Comparison of ENCODE assay signal across 17 cellular contexts in genomic region chr17:50519141-50519834, GRCh38. TPM values are rescaled to one million over a fixed set of nuclear protein-coding genes. Genes with fewer than 3 reads are reported as not detected.
DNase-seq lines count a peak whose midpoint lies in the region; ATAC-seq and TF ChIP-seq lines count a peak whose summit lies in the region.
"Had no signal": no experiment of that assay in that cellular context is flagged by ENCODE, and none has a peak within 500 bp of the region (broad histone marks: within the 10 kb centered on the region; RNA-seq: fewer than 3 reads in every experiment).

No MANE protein-coding gene starts in this region.

- H3K27me3 ChIP-seq in PC-3 (ENCODE audit: low read length): no peaks in the 10 kb centered on the region
- H3K27me3 ChIP-seq: Peyer's patch had no signal

- peak; percentile 45 for ATAC-seq in PC-3
- no peak for ATAC-seq in activated CD8-positive, alpha-beta memory T cell treated with anti-CD3 and anti-CD28 coated beads, Interleukin-2, amount 10 ng/mL, durations not matched to agents 7 days and 5 days
- ATAC-seq in GM18909 (IDR thresholded peaks at IDR 0.05; ENCODE audit: poor library complexity, unreplicated experiment): no peak
- no peak for ATAC-seq in GM21390 (IDR thresholded peaks at IDR 0.05; ENCODE audit: unreplicated experiment)

- peaks cover 3% of the 10 kb centered on the region for H3K27me3 Mint-ChIP-seq in nephron (ENCODE audit: low read depth)
- H3K27me3 Mint-ChIP-seq in activated CD8-positive, alpha-beta memory T cell treated with anti-CD3 and anti-CD28 coated beads, Interleukin-2, amount 10 ng/mL, durations not matched to agents 7 days and 5 days: no peaks in the 10 kb centered on the region
- H3K27me3 Mint-ChIP-seq: IgD-negative memory B cell had no signal

- intact Hi-C loops in PC-3 (cut with micrococcal nuclease): no loop called here

- no peak for TF ChIP-seq CTCF in PC-3 (conservative IDR thresholded peaks at IDR 0.05; ENCODE audit: low read depth, low read length)
- no peak for TF ChIP-seq CTCF in nephron (IDR thresholded peaks at IDR 0.05; ENCODE audit: unreplicated experiment in 3 of 3)

- no peak overlapping the region for H3K4me3 Mint-ChIP-seq in nephron
- no peak overlapping the region for H3K4me3 Mint-ChIP-seq in activated CD8-positive, alpha-beta memory T cell treated with anti-CD3 and anti-CD28 coated beads, Interleukin-2, amount 10 ng/mL, durations not matched to agents 7 days and 5 days

- DNase-seq in ELR (ENCODE audit: low read depth) (peak; percentile 68), PC-3 (peak; percentile 65), dermis blood vessel endothelial cell (peak; percentile 50), KG1 (lab: John Stamatoyannopoulos, UW) (no peak)
- DNase-seq in activated CD8-positive, alpha-beta memory T cell treated with anti-CD3 and anti-CD28 coated beads, Interleukin-2, amount 10 ng/mL, durations not matched to agents 7 days and 5 days: no peak
- DNase-seq: DMS153, NCI-H1048, NCI-H1694, NCI-H2107, NCI-H82, Peyer's patch, SIG-M5 had no signal

- H3K4me1 Mint-ChIP-seq in nephron: peaks cover 30% of the 10 kb centered on the region
- H3K4me1 Mint-ChIP-seq in activated CD8-positive, alpha-beta memory T cell treated with anti-CD3 and anti-CD28 coated beads, Interleukin-2, amount 10 ng/mL, durations not matched to agents 7 days and 5 days: peaks cover 2% of the 10 kb centered on the region

- H4K20me1 ChIP-seq in PC-3 (ENCODE audit: low read length): no peaks in the 10 kb centered on the region

- H3K9me3 ChIP-seq in PC-3 (ENCODE audit: low read length): no peaks in the 10 kb centered on the region
- H3K9me3 ChIP-seq: HAP-1, Peyer's patch had no signal

- H3K9ac ChIP-seq in PC-3 (ENCODE audit: low read length): no peak overlapping the region

- no peaks in the 10 kb centered on the region for H3K36me3 ChIP-seq in PC-3 (ENCODE audit: low read depth, low read length)
- H3K36me3 ChIP-seq: HAP-1, Peyer's patch had no signal

- POLR2A ChIA-PET in PC-3 (lab: Charles Lee; ENCODE audit: unreplicated experiment): interaction anchor here (0.5 kb wide), 1 partner anchor 1676 kb away, joined by 3 read pairs; no protein-coding TSS in a partner anchor

- H3F3A ChIP-seq in PC-3 (ENCODE audit: low read length, unreplicated experiment): no peaks in the 10 kb centered on the region

- H3K9me3 Mint-ChIP-seq in nephron: no peaks in the 10 kb centered on the region
- H3K9me3 Mint-ChIP-seq in activated CD8-positive, alpha-beta memory T cell treated with anti-CD3 and anti-CD28 coated beads, Interleukin-2, amount 10 ng/mL, durations not matched to agents 7 days and 5 days (ENCODE audit: low read depth): no peaks in the 10 kb centered on the region
- H3K9me3 Mint-ChIP-seq: IgD-negative memory B cell had no signal

- no peak overlapping the region for H3K27ac ChIP-seq in PC-3 (ENCODE audit: low read length)
- H3K27ac ChIP-seq: Peyer's patch had no signal

- no TSS peak for BruUV-seq in PC-3 (replicated peaks; lab: Mats Ljungman, UMichigan)

- no peaks in the 10 kb centered on the region for H3K9me2 ChIP-seq in PC-3 (replicated peaks; ENCODE audit: low read length)

- no peak overlapping the region for H3K4me2 ChIP-seq in PC-3 (ENCODE audit: low read length)

- no peak overlapping the region for H2AFZ ChIP-seq in PC-3 (ENCODE audit: low read length)

- CTCF ChIA-PET in PC-3 (lab: Charles Lee): interaction anchor here (0.6 kb wide), 1 partner anchor 9 kb away, joined by 4 read pairs; no protein-coding TSS in a partner anchor
- CTCF ChIA-PET in activated CD8-positive, alpha-beta memory T cell treated with anti-CD3 and anti-CD28 coated beads, Interleukin-2, amount 10 ng/mL, durations not matched to agents 7 days and 5 days (lab: Charles Lee): interaction anchor here (0.7 to 1.3 kb wide), 3 partner anchors 14 to 353 kb away, joined by 3 read pairs; partner anchors contain the start of genes EPN3 and SGCA

- peak overlapping the region in 2 of 3 experiments; percentile 85 to 92 for H3K27ac Mint-ChIP-seq in nephron
- H3K27ac Mint-ChIP-seq in activated CD8-positive, alpha-beta memory T cell treated with anti-CD3 and anti-CD28 coated beads, Interleukin-2, amount 10 ng/mL, durations not matched to agents 7 days and 5 days: no peak overlapping the region
- H3K27ac Mint-ChIP-seq: IgD-negative memory B cell had no signal

- H3K4me3 ChIP-seq in PC-3 (ENCODE audit: low read length): no peak overlapping the region
- H3K4me3 ChIP-seq: HAP-1, Peyer's patch had no signal

- peaks cover 3% of the 10 kb centered on the region; the same call in 1 of the 2 replicates for H3K4me1 ChIP-seq in PC-3 (ENCODE audit: insufficient read depth, low read length)
- H3K4me1 ChIP-seq: Peyer's patch had no signal

- no peaks in the 10 kb centered on the region for H3K36me3 Mint-ChIP-seq in nephron (ENCODE audit: low read depth)
- no peaks in the 10 kb centered on the region for H3K36me3 Mint-ChIP-seq in activated CD8-positive, alpha-beta memory T cell treated with anti-CD3 and anti-CD28 coated beads, Interleukin-2, amount 10 ng/mL, durations not matched to agents 7 days and 5 days
- H3K36me3 Mint-ChIP-seq: IgD-negative memory B cell had no signal

- H3K79me2 ChIP-seq in PC-3 (ENCODE audit: low read length): no peaks in the 10 kb centered on the region

RNA-seq across cellular contexts. Expression of gene MYCBPAP, which starts 11.0 kb away (rescaled TPM):
- 0.29 and 1.9 TPM in 2 replicates for total RNA-seq in PC-3 (2014; rRNA removed)
- total RNA-seq in dermis blood vessel endothelial cell: 0.34 and 0.42 TPM in 2 replicates
- 10 to 100 TPM in 1 of 2 experiments, 1 to 10 TPM in 1; 6.7 to 13.9 TPM for total RNA-seq in activated CD8-positive, alpha-beta memory T cell treated with anti-CD3 and anti-CD28 coated beads, Interleukin-2, amount 10 ng/mL, durations not matched to agents 7 days and 5 days

RNA-seq across cellular contexts. Expression of gene EPN3, which starts 13.2 kb away (rescaled TPM):
- 20.5 and 30.1 TPM in 2 replicates for total RNA-seq in PC-3 (2014; rRNA removed)
- under 0.01 TPM in 1 of 2 replicates, not detected in the other for total RNA-seq in dermis blood vessel endothelial cell
- total RNA-seq in activated CD8-positive, alpha-beta memory T cell treated with anti-CD3 and anti-CD28 coated beads, Interleukin-2, amount 10 ng/mL, durations not matched to agents 7 days and 5 days: not detected

RNA-seq across cellular contexts. Expression of gene SPATA20, which starts 27.7 kb away (rescaled TPM):
- total RNA-seq in PC-3 (2014; rRNA removed): 104 and 115 TPM in 2 replicates
- 36.8 and 43.6 TPM in 2 replicates for total RNA-seq in dermis blood vessel endothelial cell
- total RNA-seq in activated CD8-positive, alpha-beta memory T cell treated with anti-CD3 and anti-CD28 coated beads, Interleukin-2, amount 10 ng/mL, durations not matched to agents 7 days and 5 days: 10 to 100 TPM; 29.9 to 35.2 TPM

RNA-seq across cellular contexts. Expression of gene RSAD1, which starts 40.6 kb away (rescaled TPM):
- 37.7 and 46.7 TPM in 2 replicates for total RNA-seq in PC-3 (2014; rRNA removed)
- 15.9 and 18.2 TPM in 2 replicates for total RNA-seq in dermis blood vessel endothelial cell
- total RNA-seq in activated CD8-positive, alpha-beta memory T cell treated with anti-CD3 and anti-CD28 coated beads, Interleukin-2, amount 10 ng/mL, durations not matched to agents 7 days and 5 days: 10 to 100 TPM; 30.3 to 33.2 TPM

RNA-seq across cellular contexts. Expression of gene CACNA1G, which starts 41.2 kb away (rescaled TPM):
- total RNA-seq in PC-3 (2014; rRNA removed) (0.04 and 0.12 TPM in 2 replicates), dermis blood vessel endothelial cell (not detected in 2 replicates)
- total RNA-seq in activated CD8-positive, alpha-beta memory T cell treated with anti-CD3 and anti-CD28 coated beads, Interleukin-2, amount 10 ng/mL, durations not matched to agents 7 days and 5 days: not detected
- total RNA-seq: Peyer's patch had no signal

Comparison
In these comparisons a context has a peak if more than half of its experiments do, and no peak if none do; other contexts are left out.
1. DNase-seq: peak in ELR (single experiment), PC-3 (single experiment) and dermis blood vessel endothelial cell (single experiment); none in activated CD8-positive, alpha-beta memory T cell treated with anti-CD3 and anti-CD28 coated beads, Interleukin-2, amount 10 ng/mL, durations not matched to agents 7 days and 5 days (single experiment) and KG1 (single experiment).
2. RNA of gene EPN3, which starts 13.2 kb away (total RNA-seq): 20.5 to 30.1 TPM in PC-3; not detected in activated CD8-positive, alpha-beta memory T cell treated with anti-CD3 and anti-CD28 coated beads, Interleukin-2, amount 10 ng/mL, durations not matched to agents 7 days and 5 days and under 0.01 TPM in dermis blood vessel endothelial cell; every median in the first group is over 10 times any median in the second.